In the genomic region with DNA sequence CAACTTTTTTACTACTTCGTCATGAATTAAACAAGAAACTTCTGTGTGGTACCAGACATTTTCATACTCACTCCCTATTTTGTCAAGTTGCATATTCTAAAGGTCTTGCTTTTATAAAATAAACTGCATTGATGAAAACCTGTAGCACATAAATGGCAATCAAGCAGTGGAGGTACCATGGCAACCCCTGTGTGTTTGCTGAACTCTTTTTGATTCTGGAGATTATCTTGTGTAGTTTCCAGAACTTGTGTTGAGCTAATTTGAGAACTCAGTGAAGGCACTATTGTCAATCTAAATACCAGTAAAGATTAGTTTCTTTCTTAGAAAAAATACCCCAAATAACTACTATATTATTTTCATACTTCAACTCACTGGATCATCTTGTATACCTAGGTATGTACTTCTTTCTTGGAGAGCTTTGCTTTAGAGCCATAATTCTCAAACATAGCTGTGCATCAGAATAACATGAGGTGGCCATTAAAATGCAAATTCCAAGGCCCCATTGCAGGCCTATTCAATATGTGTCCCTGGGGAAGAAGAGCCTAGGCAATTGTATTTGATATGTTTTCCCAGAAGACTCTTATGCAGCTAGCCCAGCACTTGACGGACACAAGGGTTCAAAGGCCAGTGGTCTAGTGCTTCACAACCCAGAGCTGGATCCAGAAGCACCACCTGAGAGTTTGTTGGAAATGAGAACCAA, we compare ENCODE assay signal across 31 cellular contexts. TPM values are rescaled to one million over a fixed set of nuclear protein-coding genes. Genes with fewer than 3 reads are reported as not detected.
"Had no signal": no experiment of that assay in that cellular context is flagged by ENCODE, and none has a peak within 500 bp of the region (broad histone marks: within the 10 kb centered on the region; RNA-seq: fewer than 3 reads in every experiment).

No MANE protein-coding gene starts in this region.

- H3K4me1 Mint-ChIP-seq: activated CD4-positive, alpha-beta T cell treated with anti-CD3 and anti-CD28 coated beads, Interleukin-2, amount 10 ng/mL, durations not matched to agents 24 days and 14 days; activated naive CD8-positive, alpha-beta T cell treated with anti-CD3 and anti-CD28 coated beads for 36 hours; activated T-helper 17 cell treated with anti-CD3 and anti-CD28 coated beads, Interleukin-2, amount 50 U/mL, for 72 hours; central memory CD8-positive, alpha-beta T cell had no signal

- H3K27ac Mint-ChIP-seq: activated CD4-positive, alpha-beta T cell treated with anti-CD3 and anti-CD28 coated beads, Interleukin-2, amount 10 ng/mL, durations not matched to agents 24 days and 14 days; activated CD8-positive, alpha-beta T cell treated with anti-CD3 and anti-CD28 coated beads for 36 hours; activated naive CD8-positive, alpha-beta T cell treated with anti-CD3 and anti-CD28 coated beads for 36 hours; activated T-cell treated with anti-CD3 and anti-CD28 coated beads, Interleukin-2, amount 50 U/mL, for 72 hours; activated T-helper 17 cell treated with anti-CD3 and anti-CD28 coated beads, Interleukin-2, amount 50 U/mL, for 72 hours had no signal

- H3K27ac ChIP-seq: cardiac muscle cell, SJCRH30, SK-N-MC had no signal

- H3K9me3 Mint-ChIP-seq: activated CD4-positive, alpha-beta T cell treated with anti-CD3 and anti-CD28 coated beads, Interleukin-2, amount 10 ng/mL, durations not matched to agents 24 days and 14 days; activated CD8-positive, alpha-beta T cell treated with anti-CD3 and anti-CD28 coated beads for 36 hours; activated naive CD8-positive, alpha-beta T cell treated with anti-CD3 and anti-CD28 coated beads for 36 hours; activated T-cell treated with anti-CD3 and anti-CD28 coated beads, Interleukin-2, amount 50 U/mL, for 72 hours; central memory CD8-positive, alpha-beta T cell had no signal

- DNase-seq: activated CD4-positive, alpha-beta T cell treated with anti-CD3 and anti-CD28 coated beads, Interleukin-2, amount 10 ng/mL, durations not matched to agents 24 days and 14 days; activated CD4-positive, alpha-beta T cell treated with anti-CD3 and anti-CD28 coated beads, Interleukin-2, amount 50 U/mL, for 4 hours; activated CD8-positive, alpha-beta T cell treated with anti-CD3 and anti-CD28 coated beads for 36 hours; activated effector memory CD4-positive, alpha-beta T cell treated with anti-CD3 and anti-CD28 coated beads, Interleukin-2, amount 50 U/mL, for 16 hours; activated naive CD4-positive, alpha-beta T cell; activated naive CD4-positive, alpha-beta T cell treated with anti-CD3 and anti-CD28 coated beads, Interleukin-2, amount 50 U/mL, for 16 hours; activated naive CD8-positive, alpha-beta T cell treated with anti-CD3 and anti-CD28 coated beads for 36 hours; activated T-cell treated with anti-CD3 and anti-CD28 coated beads, Interleukin-2, amount 50 U/mL, for 1 hour; activated T-cell treated with anti-CD3 and anti-CD28 coated beads, Interleukin-2, amount 50 U/mL, for 72 hours; amniotic stem cell; aorta; MG63; NCI-H1048; NCI-H1105 treated with DMSO at 0.1 percent for 48 hours; NCI-H1436; NCI-H1694; NCI-H1930; NCI-H345; NCI-H524 treated with DMSO at 0.1 percent for 48 hours; SHP77; SJCRH30; T1000 had no signal

- H3K9me3 ChIP-seq: MG63, SJCRH30 had no signal

- H3K4me1 ChIP-seq: SJCRH30 had no signal

- H3K4me3 ChIP-seq: cardiac muscle cell, MG63, SJCRH30, SK-N-MC had no signal

- H3K36me3 Mint-ChIP-seq: activated naive CD8-positive, alpha-beta T cell treated with anti-CD3 and anti-CD28 coated beads for 36 hours had no signal

- H3K36me3 ChIP-seq: cardiac muscle cell, MG63, SJCRH30 had no signal

- H3K27me3 ChIP-seq: cardiac muscle cell, MG63, SJCRH30 had no signal

- H3K4me3 Mint-ChIP-seq: activated CD4-positive, alpha-beta T cell treated with anti-CD3 and anti-CD28 coated beads, Interleukin-2, amount 10 ng/mL, durations not matched to agents 24 days and 14 days; activated CD8-positive, alpha-beta T cell treated with anti-CD3 and anti-CD28 coated beads for 36 hours; activated naive CD8-positive, alpha-beta T cell treated with anti-CD3 and anti-CD28 coated beads for 36 hours; activated T-cell treated with anti-CD3 and anti-CD28 coated beads, Interleukin-2, amount 50 U/mL, for 72 hours; activated T-helper 17 cell treated with anti-CD3 and anti-CD28 coated beads, Interleukin-2, amount 50 U/mL, for 72 hours; central memory CD8-positive, alpha-beta T cell had no signal

- ATAC-seq: activated CD8-positive, alpha-beta T cell treated with anti-CD3 and anti-CD28 coated beads for 36 hours; activated T-cell treated with anti-CD3 and anti-CD28 coated beads, Interleukin-2, amount 50 U/mL, for 72 hours; activated T-helper 17 cell treated with anti-CD3 and anti-CD28 coated beads, Interleukin-2, amount 50 U/mL, for 72 hours; Panc1 had no signal

RNA-seq across cellular contexts. Expression of gene PRLR, which starts 9.8 kb away (rescaled TPM):
- total RNA-seq: activated CD4-positive, alpha-beta T cell treated with anti-CD3 and anti-CD28 coated beads, Interleukin-2, amount 10 ng/mL, durations not matched to agents 24 days and 14 days; activated CD8-positive, alpha-beta memory T cell treated with anti-CD3 and anti-CD28 coated beads for 36 hours; activated CD8-positive, alpha-beta T cell treated with anti-CD3 and anti-CD28 coated beads for 36 hours; activated naive CD8-positive, alpha-beta T cell treated with anti-CD3 and anti-CD28 coated beads for 36 hours; activated T-helper 17 cell treated with anti-CD3 and anti-CD28 coated beads, Interleukin-2, amount 50 U/mL, for 72 hours; NCI-H460; SJCRH30; T-helper 1 cell treated with Interleukin-12 subunit alpha and Interleukin-12 subunit beta and Interleukin-4 antibody, amounts not matched to agents 30 ng/mL and 1 ng/mL, for 36 hours; T-helper 2 cell treated with Interferon-gamma antibody and Interleukin-4, amounts not matched to agents 100 ng/mL and 5 ng/mL, for 36 hours had no signal
